ENCODE assay signal across 8 cellular contexts in the genomic region with DNA sequence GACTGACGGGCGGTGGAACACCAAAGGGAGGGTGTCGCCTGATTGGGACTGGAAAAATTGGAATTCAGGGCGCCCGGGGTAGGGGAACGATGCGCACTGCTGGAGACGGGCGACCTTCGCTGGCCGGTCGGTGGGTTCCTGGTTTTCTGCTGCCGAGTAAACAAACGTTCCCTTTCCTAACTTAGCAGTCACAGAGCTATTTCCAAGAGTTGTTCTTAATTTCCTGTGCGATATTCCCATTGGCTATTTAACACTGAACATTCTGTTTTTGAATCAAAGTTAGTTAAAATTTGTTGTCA. TPM values are rescaled to one million over a fixed set of nuclear protein-coding genes. Genes with fewer than 3 reads are reported as not detected.
A peak's percentile ranks its signal among the peaks of the same experiment; 100 is the strongest.
DNase-seq lines count a peak whose midpoint lies in the region; ATAC-seq, FAIRE-seq and TF ChIP-seq lines count a peak whose summit lies in the region.

No MANE protein-coding gene starts in this region.

- no peaks in the 10 kb centered on the region for H3K79me2 ChIP-seq in parathyroid adenoma

- CTCF ChIA-PET in activated CD8-positive, alpha-beta memory T cell treated with anti-CD3 and anti-CD28 coated beads, Interleukin-2, amount 10 ng/mL, durations not matched to agents 7 days and 5 days (lab: Charles Lee) = interaction anchor here (0.7 to 3.2 kb wide), 9 partner anchors 16 to 329 kb away, joined by 3 to 19 read pairs (median 3); a partner anchor contains a TSS
- CTCF ChIA-PET in T-cell (lab: Charles Lee) = interaction anchor here in 1 of 2 donors (0.7 to 2.4 kb wide), 4 partner anchors 71 to 135 kb away, joined by 4 to 19 read pairs (median 10); a partner anchor contains a TSS

- peak overlapping the region; percentile 95 for H3K4me3 Mint-ChIP-seq in activated CD8-positive, alpha-beta memory T cell treated with anti-CD3 and anti-CD28 coated beads, Interleukin-2, amount 10 ng/mL, durations not matched to agents 7 days and 5 days
- H3K4me3 Mint-ChIP-seq in T-cell = peak overlapping the region; percentile 94 to 99 (median 95)

- H3K9me3 Mint-ChIP-seq in activated CD8-positive, alpha-beta memory T cell treated with anti-CD3 and anti-CD28 coated beads, Interleukin-2, amount 10 ng/mL, durations not matched to agents 7 days and 5 days (ENCODE audit: low read depth) = no peaks in the 10 kb centered on the region
- H3K9me3 Mint-ChIP-seq in T-cell = no peaks in the 10 kb centered on the region

- no peak for TF ChIP-seq CTCF in parathyroid adenoma (IDR thresholded peaks at IDR 0.05)

- peak overlapping the region; percentile 69 for H3K4me3 ChIP-seq in parathyroid adenoma (ENCODE audit: low read depth, low read length)

- no peaks in the 10 kb centered on the region for H3K9me3 ChIP-seq in parathyroid adenoma (ENCODE audit: control insufficient read depth, low read length)

- FAIRE-seq in frontal cortex (lab: Jason Lieb, UNC) = no peak

- H3K4me1 Mint-ChIP-seq in activated CD8-positive, alpha-beta memory T cell treated with anti-CD3 and anti-CD28 coated beads, Interleukin-2, amount 10 ng/mL, durations not matched to agents 7 days and 5 days = peaks cover 25% of the 10 kb centered on the region
- peaks cover 14 to 22% (median 20%) of the 10 kb centered on the region in 3 donors for H3K4me1 Mint-ChIP-seq in T-cell

- H3K27me3 ChIP-seq in parathyroid adenoma (ENCODE audit: control insufficient read depth, insufficient read depth, low read length) = no peaks in the 10 kb centered on the region

- H3K36me3 ChIP-seq in parathyroid adenoma (ENCODE audit: control insufficient read depth, insufficient read depth, low read length) = no peaks in the 10 kb centered on the region

- ATAC-seq in activated CD8-positive, alpha-beta memory T cell treated with anti-CD3 and anti-CD28 coated beads, Interleukin-2, amount 10 ng/mL, durations not matched to agents 7 days and 5 days = peak; percentile 7
- peak; percentile 15 for ATAC-seq in HG02943 (IDR thresholded peaks at IDR 0.05; ENCODE audit: low read depth, unreplicated experiment)
- peak in 1 of 4 experiments; percentile 1 for ATAC-seq in T-cell (replicated peaks in 1 of 4)

- POLR2A ChIA-PET in T-cell (lab: Charles Lee) = interaction anchor here in 1 of 2 donors (0.8 kb wide), 1 partner anchor 135 kb away, joined by 4 read pairs; no protein-coding TSS in a partner anchor

- peak overlapping the region; percentile 97 for H3K27ac Mint-ChIP-seq in activated CD8-positive, alpha-beta memory T cell treated with anti-CD3 and anti-CD28 coated beads, Interleukin-2, amount 10 ng/mL, durations not matched to agents 7 days and 5 days
- H3K27ac Mint-ChIP-seq in T-cell = peak overlapping the region; percentile 90 to 94

- peaks cover 4% of the 10 kb centered on the region for H3K4me1 ChIP-seq in parathyroid adenoma

- peak overlapping the region; percentile 97 for H3K4me2 ChIP-seq in parathyroid adenoma (ENCODE audit: low read length)

- peak overlapping the region; percentile 94 for H2AFZ ChIP-seq in parathyroid adenoma

- H3K36me3 Mint-ChIP-seq in activated CD8-positive, alpha-beta memory T cell treated with anti-CD3 and anti-CD28 coated beads, Interleukin-2, amount 10 ng/mL, durations not matched to agents 7 days and 5 days = peaks cover 24% of the 10 kb centered on the region
- H3K36me3 Mint-ChIP-seq in T-cell = peaks cover 3% of the 10 kb centered on the region

- no peaks in the 10 kb centered on the region for H3K27me3 Mint-ChIP-seq in activated CD8-positive, alpha-beta memory T cell treated with anti-CD3 and anti-CD28 coated beads, Interleukin-2, amount 10 ng/mL, durations not matched to agents 7 days and 5 days
- no peaks in the 10 kb centered on the region for H3K27me3 Mint-ChIP-seq in T-cell

- no peak overlapping the region for H3K9ac ChIP-seq in parathyroid adenoma

- DNase-seq in activated CD8-positive, alpha-beta memory T cell treated with anti-CD3 and anti-CD28 coated beads, Interleukin-2, amount 10 ng/mL, durations not matched to agents 7 days and 5 days = no peak
- no peak for DNase-seq in activated CD8-positive, alpha-beta memory T cell treated with anti-CD3 and anti-CD28 coated beads, Interleukin-2, amount 50 U/mL, for 4 hours
- DNase-seq in T-cell = peak in 1 of 34 experiments; percentile 2
- peak; percentile 19 to 21 for DNase-seq in frontal cortex (ENCODE audit: low spot score in 2 of 2)
- DNase-seq in T1000 (lab: John Stamatoyannopoulos, UW) = no peak
- DNase-seq in NCI-H128 (lab: John Stamatoyannopoulos, UW; ENCODE audit: unreplicated experiment) = no peak

- no peak overlapping the region for H3K27ac ChIP-seq in parathyroid adenoma

RNA-seq across cellular contexts. Expression of a gene that starts 0.7 kb away (rescaled TPM):
- total RNA-seq in activated CD8-positive, alpha-beta memory T cell treated with anti-CD3 and anti-CD28 coated beads, Interleukin-2, amount 10 ng/mL, durations not matched to agents 7 days and 5 days = 10 to 100 TPM; 13.9 to 16.4 TPM
- 1 to 10 TPM; 1.3 to 3.4 (median 2.7) TPM for total RNA-seq in T-cell
- 8.2 TPM for total RNA-seq in frontal cortex

RNA-seq across cellular contexts. Expression of a gene that starts 0.8 kb away (rescaled TPM):
- total RNA-seq in activated CD8-positive, alpha-beta memory T cell treated with anti-CD3 and anti-CD28 coated beads, Interleukin-2, amount 10 ng/mL, durations not matched to agents 7 days and 5 days = under 1 TPM; 0.20 to 0.61 TPM
- total RNA-seq in T-cell = not detected
- total RNA-seq in frontal cortex = 0.82 TPM

Comparison
In these comparisons a context has a peak if more than half of its experiments do, and no peak if none do; other contexts are left out.
1. DNase-seq: peak in frontal cortex (2 of 2); none in activated CD8-positive, alpha-beta memory T cell treated with anti-CD3 and anti-CD28 coated beads, Interleukin-2, amount 10 ng/mL, durations not matched to agents 7 days and 5 days (single experiment), activated CD8-positive, alpha-beta memory T cell treated with anti-CD3 and anti-CD28 coated beads, Interleukin-2, amount 50 U/mL, for 4 hours (single experiment), T1000 (single experiment) and NCI-H128 (single experiment).